ENCODE assay signal across 22 cellular contexts in the genomic region with DNA sequence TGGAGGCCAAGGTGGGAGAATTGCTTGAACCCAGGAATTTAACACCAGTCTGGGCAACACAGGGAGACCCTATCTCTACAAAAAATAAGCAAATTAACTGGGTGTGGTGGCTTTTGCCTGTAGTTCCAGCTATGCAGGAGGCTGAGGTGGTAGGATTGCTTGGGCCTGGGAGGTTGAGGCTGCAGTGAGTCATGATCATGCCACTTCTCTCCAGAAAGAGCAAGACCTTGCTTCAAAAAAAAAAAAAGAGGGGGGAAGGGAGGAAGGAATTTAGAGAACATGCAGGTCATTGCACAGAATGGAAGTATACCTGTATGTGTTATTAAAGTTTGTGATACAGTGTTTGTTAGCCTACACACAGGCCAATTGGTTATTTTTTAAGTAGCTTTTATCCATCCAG. TPM values are rescaled to one million over a fixed set of nuclear protein-coding genes. Genes with fewer than 3 reads are reported as not detected.
A peak's percentile ranks its signal among the peaks of the same experiment; 100 is the strongest.
DNase-seq lines count a peak whose midpoint lies in the region; ATAC-seq, FAIRE-seq and TF ChIP-seq lines count a peak whose summit lies in the region.
"Had no signal": no experiment of that assay in that cellular context is flagged by ENCODE, and none has a peak within 500 bp of the region (broad histone marks: within the 10 kb centered on the region; RNA-seq: fewer than 3 reads in every experiment).

No MANE protein-coding gene starts in this region.

- no peak for TF ChIP-seq POLR2A in NB4 (IDR thresholded peaks at IDR 0.05; ENCODE audit: extremely low read depth, insufficient read length)

- H3K27me3 ChIP-seq in bronchial epithelial cell (ENCODE audit: control insufficient read depth, insufficient read depth, low read length) (no peaks in the 10 kb centered on the region), mesendoderm (ENCODE audit: insufficient read depth, low read length, poor library complexity) (no peaks in the 10 kb centered on the region)
- H3K27me3 ChIP-seq: cardiac muscle cell, dorsolateral prefrontal cortex, right atrium auricular region had no signal

- no peak overlapping the region for H4K5ac ChIP-seq in mesendoderm (ENCODE audit: low read length)

- H3K27me3 Mint-ChIP-seq in WTC11 (ENCODE audit: low read depth) = no peaks in the 10 kb centered on the region
- H3K27me3 Mint-ChIP-seq: activated CD4-positive, alpha-beta T cell treated with anti-CD3 and anti-CD28 coated beads for 36 hours; CD8-positive, alpha-beta memory T cell; stimulated activated memory B cell treated with anti-CD40 and anti-IgM and Interleukin-4, amounts not matched to agents 10 μg/mL and 1 μg/mL and 100 μg/mL, for 72 hours had no signal

- H3K79me1 ChIP-seq in mesendoderm (ENCODE audit: low read length) = peaks cover 7% of the 10 kb centered on the region

- H2BK120ac ChIP-seq in mesendoderm (ENCODE audit: low read depth, low read length) = no peak overlapping the region

- H3K27ac Mint-ChIP-seq in WTC11 = no peak overlapping the region
- H3K27ac Mint-ChIP-seq: activated CD4-positive, alpha-beta T cell treated with anti-CD3 and anti-CD28 coated beads for 36 hours; activated T-helper 1 cell treated with anti-CD3 and anti-CD28 coated beads, Interleukin-12 subunit alpha, Interleukin-12 subunit beta, Interleukin-2, Interleukin-4 antibody, amounts not matched to agents 30 ng/mL and 10 ng/mL and 1 ng/mL, durations not matched to agents 14 hours and 24 hours and 36 hours; CD8-positive, alpha-beta memory T cell; stimulated activated memory B cell treated with anti-CD40 and anti-IgM and Interleukin-4, amounts not matched to agents 10 μg/mL and 1 μg/mL and 100 μg/mL, for 72 hours had no signal

- no peak overlapping the region for H2BK15ac ChIP-seq in mesendoderm (replicated peaks; ENCODE audit: low read depth)

- H3K36me3 Mint-ChIP-seq in WTC11 = peaks cover 8% of the 10 kb centered on the region
- H3K36me3 Mint-ChIP-seq: stimulated activated memory B cell treated with anti-CD40 and anti-IgM and Interleukin-4, amounts not matched to agents 10 μg/mL and 1 μg/mL and 100 μg/mL, for 72 hours had no signal

- H2AK5ac ChIP-seq in mesendoderm (ENCODE audit: low read length) = no peak overlapping the region

- H3K36me3 ChIP-seq in bronchial epithelial cell (ENCODE audit: control insufficient read depth, insufficient read depth, low read length) (no peaks in the 10 kb centered on the region), mesendoderm (ENCODE audit: control insufficient read depth, insufficient read depth, low read length) (no peaks in the 10 kb centered on the region)
- H3K36me3 ChIP-seq: cardiac muscle cell, left ventricle myocardium inferior, right atrium auricular region, thoracic aorta had no signal

- ATAC-seq in GM21423 (IDR thresholded peaks at IDR 0.05; ENCODE audit: unreplicated experiment) = no peak
- no peak for ATAC-seq in WTC11
- ATAC-seq: activated CD4-positive, alpha-beta T cell treated with anti-CD3 and anti-CD28 coated beads for 36 hours; mucosa of descending colon; stimulated activated memory B cell treated with anti-CD40 and anti-IgM and Interleukin-4, amounts not matched to agents 10 μg/mL and 1 μg/mL and 100 μg/mL, for 72 hours had no signal

- H3K4ac ChIP-seq in mesendoderm (ENCODE audit: low read depth, low read length) = no peak overlapping the region

- peaks cover 1% of the 10 kb centered on the region for H3K4me1 ChIP-seq in mesendoderm (ENCODE audit: control insufficient read depth, low read depth, low read length)

- no peak overlapping the region for H3K4me3 Mint-ChIP-seq in WTC11
- H3K4me3 Mint-ChIP-seq: activated CD4-positive, alpha-beta T cell treated with anti-CD3 and anti-CD28 coated beads for 36 hours; activated T-helper 1 cell treated with anti-CD3 and anti-CD28 coated beads, Interleukin-12 subunit alpha, Interleukin-12 subunit beta, Interleukin-2, Interleukin-4 antibody, amounts not matched to agents 30 ng/mL and 10 ng/mL and 1 ng/mL, durations not matched to agents 14 hours and 24 hours and 36 hours; CD8-positive, alpha-beta memory T cell; stimulated activated memory B cell treated with anti-CD40 and anti-IgM and Interleukin-4, amounts not matched to agents 10 μg/mL and 1 μg/mL and 100 μg/mL, for 72 hours had no signal

- DNase-seq in EL (peak; percentile 60), NB4 (ENCODE audit: low read depth) (peak; percentile 12), bronchial epithelial cell (ENCODE audit: low read depth) (peak; percentile 65), mesendoderm (peak; percentile 58), WTC11 (ENCODE audit: low spot score) (no peak), NCI-H2196 treated with DMSO at 0.1 percent for 48 hours (lab: John Stamatoyannopoulos, UW; ENCODE audit: unreplicated experiment) (no peak)
- DNase-seq in stimulated activated CD4-positive, alpha-beta T cell treated with anti-CD3 and anti-CD28 coated beads, Interleukin-2, amount 100 ng/mL, for 48 hours = no peak
- DNase-seq: activated CD4-positive, alpha-beta T cell treated with anti-CD3 and anti-CD28 coated beads for 36 hours; CD8-positive, alpha-beta memory T cell; DND-41; dorsolateral prefrontal cortex; left ventricle myocardium inferior; mucosa of descending colon; NCI-H187 treated with DMSO at 0.1 percent for 48 hours; NCI-H446 treated with DMSO at 0.1 percent for 48 hours; RPMI8226 had no signal

- FAIRE-seq in bronchial epithelial cell (lab: Jason Lieb, UNC) = no peak

- no peak overlapping the region for H4K8ac ChIP-seq in mesendoderm (ENCODE audit: low read depth, low read length)

- H3K56ac ChIP-seq in mesendoderm (ENCODE audit: low read length) = no peak overlapping the region

- no peak overlapping the region for H3K4me3 ChIP-seq in NB4 (ENCODE audit: low read depth, low read length)
- H3K4me3 ChIP-seq in bronchial epithelial cell (ENCODE audit: low read depth, low read length) = no peak overlapping the region
- no peak overlapping the region for H3K4me3 ChIP-seq in mesendoderm (ENCODE audit: low read length)
- H3K4me3 ChIP-seq: cardiac muscle cell, dorsolateral prefrontal cortex, left ventricle myocardium inferior, mucosa of descending colon, right atrium auricular region, thoracic aorta had no signal

- CTCF ChIA-PET in WTC11 (lab: Charles Lee) = no interaction called here

- peaks cover 3% of the 10 kb centered on the region; the same call in 1 of the 2 replicates for H3K9me3 Mint-ChIP-seq in WTC11
- H3K9me3 Mint-ChIP-seq: activated T-helper 1 cell treated with anti-CD3 and anti-CD28 coated beads, Interleukin-12 subunit alpha, Interleukin-12 subunit beta, Interleukin-2, Interleukin-4 antibody, amounts not matched to agents 30 ng/mL and 10 ng/mL and 1 ng/mL, durations not matched to agents 14 hours and 24 hours and 36 hours; CD8-positive, alpha-beta memory T cell; stimulated activated memory B cell treated with anti-CD40 and anti-IgM and Interleukin-4, amounts not matched to agents 10 μg/mL and 1 μg/mL and 100 μg/mL, for 72 hours had no signal

- H2BK5ac ChIP-seq in mesendoderm (ENCODE audit: low read length) = no peak overlapping the region

- POLR2A ChIA-PET in WTC11 (lab: Charles Lee) = no interaction called here

- H3K9ac ChIP-seq in mesendoderm (ENCODE audit: low read length) = no peak overlapping the region

- H3K79me2 ChIP-seq in mesendoderm (ENCODE audit: control insufficient read depth, insufficient read depth, low read length) = peaks cover 26% of the 10 kb centered on the region

- H3K27ac ChIP-seq in mesendoderm (ENCODE audit: low read depth, low read length) = no peak overlapping the region
- H3K27ac ChIP-seq: cardiac muscle cell, left ventricle myocardium inferior, right atrium auricular region, thoracic aorta had no signal

- no peak overlapping the region for H3K18ac ChIP-seq in mesendoderm (ENCODE audit: low read length)

- peaks cover 35% of the 10 kb centered on the region for H3K4me1 Mint-ChIP-seq in WTC11
- H3K4me1 Mint-ChIP-seq: stimulated activated memory B cell treated with anti-CD40 and anti-IgM and Interleukin-4, amounts not matched to agents 10 μg/mL and 1 μg/mL and 100 μg/mL, for 72 hours had no signal

- no peak overlapping the region for H3K23ac ChIP-seq in mesendoderm (ENCODE audit: low read length)

- no peak for TF ChIP-seq CTCF in NB4 (IDR thresholded peaks at IDR 0.05; ENCODE audit: low read depth, low read length)
- TF ChIP-seq CTCF in bronchial epithelial cell (IDR thresholded peaks at IDR 0.05; ENCODE audit: insufficient read depth, low read length, severe bottlenecking) = no peak
- no peak for TF ChIP-seq CTCF in WTC11 (IDR thresholded peaks at IDR 0.05)

- no peak overlapping the region for H3K4me2 ChIP-seq in mesendoderm (ENCODE audit: low read length)

TF ChIP-seq in WTC11, 78 proteins besides CTCF, POLR2A, EP300 and RAD21:
- TF ChIP-seq IRF2 (CRISPR knock-in tag; IDR thresholded peaks at IDR 0.05; ENCODE audit: borderline replicate concordance, low read depth) (no peak), CREM (CRISPR knock-in tag; IDR thresholded peaks at IDR 0.05) (no peak), RORB (CRISPR knock-in tag; IDR thresholded peaks at IDR 0.05) (no peak), GTF2I (CRISPR knock-in tag; conservative IDR thresholded peaks at IDR 0.05) (no peak), JUN (CRISPR knock-in tag; IDR thresholded peaks at IDR 0.05) (no peak), ZNF263 (CRISPR knock-in tag; IDR thresholded peaks at IDR 0.05; ENCODE audit: low read depth) (no peak), FOXP1 (CRISPR knock-in tag; IDR thresholded peaks at IDR 0.05; ENCODE audit: borderline replicate concordance) (no peak), FOXK1 (CRISPR knock-in tag; IDR thresholded peaks at IDR 0.05) (no peak), JAZF1 (CRISPR knock-in tag; IDR thresholded peaks at IDR 0.05) (no peak), HMGA2 (CRISPR knock-in tag; IDR thresholded peaks at IDR 0.05) (no peak)

RNA-seq across cellular contexts. Expression of gene PKP4, which starts 25.8 kb away (rescaled TPM):
- total RNA-seq in bronchial epithelial cell (41.6 and 54.3 TPM in 2 replicates), WTC11 (2021) (66.3 to 78.9 TPM (median 69.3 TPM) in 3 replicates)
- polyA plus RNA-seq in mesendoderm (2013, experiment 1 of 2) = 44.9 TPM
- 49.5 TPM for polyA plus RNA-seq in mesendoderm (2013, experiment 2 of 2)

RNA-seq across cellular contexts. Expression of gene CCDC148, which starts 26.0 kb away (rescaled TPM):
- total RNA-seq in bronchial epithelial cell (0.13 and 0.26 TPM in 2 replicates), WTC11 (2021) (1.7 to 2.1 TPM (median 1.9 TPM) in 3 replicates)
- 0.48 TPM for polyA plus RNA-seq in mesendoderm (2013, experiment 1 of 2)
- 0.45 TPM for polyA plus RNA-seq in mesendoderm (2013, experiment 2 of 2)
- polyA plus RNA-seq: CD8-positive, alpha-beta memory T cell had no signal

Comparison
In these comparisons a context has a peak if more than half of its experiments do, and no peak if none do; other contexts are left out.
1. DNase-seq: peak in EL (single experiment), NB4 (single experiment), bronchial epithelial cell (single experiment) and mesendoderm (single experiment); none in stimulated activated CD4-positive, alpha-beta T cell treated with anti-CD3 and anti-CD28 coated beads, Interleukin-2, amount 100 ng/mL, for 48 hours (0 of 2), WTC11 (single experiment) and NCI-H2196 treated with DMSO at 0.1 percent for 48 hours (single experiment).